Comparison of ENCODE assay signal across 23 cellular contexts in the genomic region with DNA sequence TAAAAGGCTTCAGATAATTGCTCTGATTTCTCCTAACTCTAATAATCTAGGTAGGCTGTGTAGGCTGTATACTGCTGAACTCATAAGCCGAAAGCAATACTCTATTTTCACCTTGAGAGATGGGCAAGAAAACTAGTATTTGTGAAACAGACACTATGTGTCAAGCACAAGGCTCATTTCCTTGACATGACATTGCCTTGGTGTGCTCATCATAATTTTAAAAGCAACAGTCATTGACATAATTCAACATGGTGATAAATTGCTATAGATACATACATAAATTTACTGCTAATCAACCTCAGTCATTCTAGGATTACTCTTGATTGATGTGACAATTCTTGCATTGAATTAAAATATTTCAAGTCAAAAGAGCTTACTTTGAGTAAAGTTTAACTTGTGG.
"Had no signal": no experiment of that assay in that cellular context is flagged by ENCODE, and none has a peak within 500 bp of the region (broad histone marks: within the 10 kb centered on the region; RNA-seq: fewer than 3 reads in every experiment).

No MANE protein-coding gene starts in this region.

- DNase-seq: colonic mucosa; cortex of kidney; dermis blood vessel endothelial cell; dorsolateral prefrontal cortex; effector CD4-positive, alpha-beta T cell; effector CD8-positive, alpha-beta T cell; effector memory CD4-positive, alpha-beta T cell; effector memory CD8-positive, alpha-beta T cell; endodermal cell; erythroblast; esophagus squamous epithelium; foreskin fibroblast; foreskin keratinocyte; foreskin melanocyte; gastrocnemius medialis; head of caudate nucleus; heart left ventricle; heart right ventricle had no signal

- H3K27ac ChIP-seq: colonic mucosa, coronary artery, dorsolateral prefrontal cortex, epithelial cell of prostate, esophagus muscularis mucosa, esophagus squamous epithelium, foreskin keratinocyte, gastrocnemius medialis, gastroesophageal sphincter, heart left ventricle, heart right ventricle had no signal

- H3K4me3 ChIP-seq: colonic mucosa, coronary artery, dorsolateral prefrontal cortex, esophagus muscularis mucosa, esophagus squamous epithelium, gastrocnemius medialis, gastroesophageal sphincter, heart left ventricle, heart right ventricle had no signal

- H3K27ac Mint-ChIP-seq: dendritic cell treated with granulocyte-macrophage colony-stimulating factor and Interleukin-4, amounts not matched to agents 40 ng/mL and 50 ng/mL, for 4 days; effector memory CD8-positive, alpha-beta T cell; endodermal cell had no signal

- H3K27me3 Mint-ChIP-seq: dendritic cell treated with granulocyte-macrophage colony-stimulating factor and Interleukin-4, amounts not matched to agents 40 ng/mL and 50 ng/mL, for 4 days; effector memory CD8-positive, alpha-beta T cell had no signal

- H3K4me3 Mint-ChIP-seq: dendritic cell treated with granulocyte-macrophage colony-stimulating factor and Interleukin-4, amounts not matched to agents 40 ng/mL and 50 ng/mL, for 4 days; effector memory CD8-positive, alpha-beta T cell; endodermal cell had no signal

- H3K36me3 ChIP-seq: colonic mucosa, esophagus muscularis mucosa, esophagus squamous epithelium, gastrocnemius medialis, gastroesophageal sphincter, heart left ventricle, heart right ventricle had no signal

- H3K9me3 ChIP-seq: colonic mucosa, gastrocnemius medialis, gastroesophageal sphincter had no signal

- H3K27me3 ChIP-seq: colonic mucosa, dorsolateral prefrontal cortex, esophagus muscularis mucosa, esophagus squamous epithelium, foreskin keratinocyte, gastrocnemius medialis, gastroesophageal sphincter, heart left ventricle, heart right ventricle had no signal

- H3K4me1 Mint-ChIP-seq: endodermal cell had no signal

- H3K9me3 Mint-ChIP-seq: endodermal cell had no signal
